Comparison of ENCODE assay signal across 15 cellular contexts in the genomic region with DNA sequence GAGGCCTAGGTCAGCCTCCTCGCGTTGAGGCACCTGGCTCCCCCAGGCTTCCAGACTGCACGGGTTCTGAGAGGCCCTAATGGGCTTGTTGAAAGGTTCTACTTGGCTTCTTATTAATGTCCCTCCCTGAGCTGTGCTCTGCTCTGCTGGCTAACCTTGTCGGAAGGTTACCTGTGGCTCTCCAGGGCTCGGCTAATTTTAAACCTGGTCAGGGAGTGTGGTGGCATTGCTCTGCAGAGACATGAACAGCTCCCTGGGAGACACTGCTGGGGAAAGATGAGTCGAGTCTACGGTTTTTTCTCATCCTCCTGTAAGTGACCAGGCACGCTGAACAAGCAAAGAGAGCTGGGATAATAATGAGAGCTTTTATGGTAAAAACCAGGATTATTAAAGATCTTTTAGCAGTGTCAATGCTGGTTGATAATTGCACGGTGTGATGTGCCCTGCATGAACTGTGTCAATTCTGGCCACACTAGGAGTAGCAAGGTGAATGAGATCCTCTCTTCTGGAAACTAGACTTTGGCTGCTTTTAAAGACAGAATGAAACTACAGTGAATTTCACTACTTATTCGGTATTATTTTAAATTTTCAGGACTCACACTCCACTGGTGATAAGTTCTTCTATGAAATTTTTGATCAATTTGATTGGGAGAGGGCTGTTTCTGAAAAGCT.
A peak's percentile ranks its signal among the peaks of the same experiment; 100 is the strongest.
DNase-seq lines count a peak whose midpoint lies in the region; ATAC-seq, FAIRE-seq and TF ChIP-seq lines count a peak whose summit lies in the region.
"Had no signal": no experiment of that assay in that cellular context is flagged by ENCODE, and none has a peak within 500 bp of the region (broad histone marks: within the 10 kb centered on the region; RNA-seq: fewer than 3 reads in every experiment).

No MANE protein-coding gene starts in this region.

- WGBS in SK-N-SH (ENCODE audit: low lambda C conversion rate), result 72% methylated on average over 10 of the region's 10 CpGs
- WGBS in right cardiac atrium, result 63% methylated on average over 10 of the region's 10 CpGs

- no peaks in the 10 kb centered on the region for H3K9me3 ChIP-seq in HUES48 (ENCODE audit: control insufficient read depth, insufficient read depth, low read length)
- H3K9me3 ChIP-seq in SK-N-SH, result no peaks in the 10 kb centered on the region
- H3K9me3 ChIP-seq in right cardiac atrium (ENCODE audit: control insufficient read depth, low read length), result no peaks in the 10 kb centered on the region

- peaks cover 0 to 3% (median 0%) of the 10 kb centered on the region in 3 donors for H3K9me3 Mint-ChIP-seq in T-cell
- H3K9me3 Mint-ChIP-seq: T-helper 1 cell treated with Interleukin-12 subunit alpha and Interleukin-12 subunit beta and Interleukin-4 antibody, amounts not matched to agents 30 μg/mL and 1 μg/mL, for 36 hours had no signal

- FAIRE-seq in frontal cortex (lab: Jason Lieb, UNC), result no peak
- no peak for FAIRE-seq in HTR-8/SVneo (lab: Jason Lieb, UNC)
- FAIRE-seq: H1 had no signal

- CTCF ChIA-PET in SK-N-SH (lab: Yijun Ruan, JAX) (interaction anchor here (0.7 kb wide), 1 partner anchor 148 kb away, joined by 4 read pairs; no protein-coding TSS in a partner anchor), T-cell (lab: Charles Lee) (interaction anchor here in 1 of 2 donors (0.6 to 0.8 kb wide), 3 partner anchors 119 to 414 kb away, joined by 3 read pairs; no protein-coding TSS in a partner anchor)

- TF ChIP-seq RAD21 in SK-N-SH (IDR thresholded peaks at IDR 0.05; ENCODE audit: low read length), result no peak

- H3K9me2 ChIP-seq in SK-N-SH, result no peaks in the 10 kb centered on the region

- TF ChIP-seq EP300 in SK-N-SH (IDR thresholded peaks at IDR 0.05; ENCODE audit: borderline replicate concordance in 1 of 2, low read depth in 1 of 2, low read length in 1 of 2), result no peak

- intact Hi-C loops in right cardiac atrium (cut with DNase I), result no loop called here

- H3K4me3 ChIP-seq in HUES48 (ENCODE audit: low read depth, low read length), result no peak overlapping the region
- H3K4me3 ChIP-seq in SK-N-SH (ENCODE audit: low read depth in 2 of 2, low read length in 1 of 2), result no peak overlapping the region
- H3K4me3 ChIP-seq in right cardiac atrium (ENCODE audit: low read length), result no peak overlapping the region

- H3K4me2 ChIP-seq in SK-N-SH, result peak overlapping the region; percentile 49

- peaks cover 91% of the 10 kb centered on the region for H4K20me1 ChIP-seq in SK-N-SH (ENCODE audit: insufficient read depth)

- H3K27me3 ChIP-seq in HUES48 (ENCODE audit: control insufficient read depth, insufficient read depth, low read length) (no peaks in the 10 kb centered on the region), SK-N-SH (ENCODE audit: insufficient read depth) (no peaks in the 10 kb centered on the region), right cardiac atrium (ENCODE audit: control insufficient read depth, insufficient read depth) (no peaks in the 10 kb centered on the region)

- no peaks in the 10 kb centered on the region for H3K36me3 Mint-ChIP-seq in T-cell
- H3K36me3 Mint-ChIP-seq: activated naive CD4-positive, alpha-beta T cell treated with anti-CD3 and anti-CD28 coated beads, Interleukin-2, amount 50 U/mL, for 72 hours; CD4-positive, CD25-positive, alpha-beta regulatory T cell had no signal

- no peak for TF ChIP-seq CTCF in SK-N-SH (IDR thresholded peaks at IDR 0.05)

- DNase-seq in SK-N-SH (no peak), right cardiac atrium (peak in 2 of 3 donors; percentile 59 to 63), retina (peak; percentile 45), OCI-M2 (lab: John Stamatoyannopoulos, UW; ENCODE audit: unreplicated experiment) (no peak), T-cell (no peak), frontal cortex (ENCODE audit: low spot score in 2 of 2) (no peak), HTR-8/SVneo (ENCODE audit: insufficient read length, low spot score) (no peak)
- DNase-seq: activated CD8-positive, alpha-beta T cell treated with anti-CD3 and anti-CD28 coated beads, Interleukin-2, amount 10 ng/mL, durations not matched to agents 7 days and 5 days; CD4-positive, CD25-positive, alpha-beta regulatory T cell; Karpas-422; NCI-H526 treated with DMSO at 0.1 percent for 48 hours had no signal

- peak overlapping the region; percentile 51 for H3K27ac ChIP-seq in HUES48 (ENCODE audit: low read depth, low read length)
- peak overlapping the region; percentile 29 to 52; a peak in 3 of 4 replicates for H3K27ac ChIP-seq in SK-N-SH (ENCODE audit: low read depth in 2 of 2, low read length in 1 of 2)
- peak overlapping the region; percentile 88 for H3K27ac ChIP-seq in right cardiac atrium (ENCODE audit: low read length)

- ATAC-seq in right cardiac atrium, result peak; percentile 80 to 86
- no peak for ATAC-seq in T-cell (replicated peaks in 1 of 4)
- ATAC-seq: activated CD8-positive, alpha-beta T cell treated with anti-CD3 and anti-CD28 coated beads, Interleukin-2, amount 10 ng/mL, durations not matched to agents 7 days and 5 days; activated naive CD4-positive, alpha-beta T cell treated with anti-CD3 and anti-CD28 coated beads, Interleukin-2, amount 50 U/mL, for 72 hours had no signal

- H3K4me3 Mint-ChIP-seq in T-cell, result no peak overlapping the region
- H3K4me3 Mint-ChIP-seq: activated CD8-positive, alpha-beta T cell treated with anti-CD3 and anti-CD28 coated beads, Interleukin-2, amount 10 ng/mL, durations not matched to agents 7 days and 5 days; CD4-positive, CD25-positive, alpha-beta regulatory T cell; T-helper 1 cell treated with Interleukin-12 subunit alpha and Interleukin-12 subunit beta and Interleukin-4 antibody, amounts not matched to agents 30 μg/mL and 1 μg/mL, for 36 hours had no signal

- POLR2A ChIA-PET in SK-N-SH (lab: Yijun Ruan, JAX) (interaction anchor here (0.6 to 0.7 kb wide), 2 partner anchors 70 to 238 kb away, joined by 3 to 5 read pairs; no protein-coding TSS in a partner anchor), T-cell (lab: Charles Lee) (interaction anchor here in 1 of 2 donors (0.5 kb wide), 1 partner anchor 119 kb away, joined by 3 read pairs; no protein-coding TSS in a partner anchor)

- H2AFZ ChIP-seq in SK-N-SH (ENCODE audit: low read depth), result no peak overlapping the region

- H3F3A ChIP-seq in SK-N-SH (replicated peaks; ENCODE audit: insufficient read depth), result no peaks in the 10 kb centered on the region

- H3K4me1 Mint-ChIP-seq in T-cell, result no peaks in the 10 kb centered on the region
- H3K4me1 Mint-ChIP-seq: CD4-positive, CD25-positive, alpha-beta regulatory T cell had no signal

- H3K9ac ChIP-seq in HUES48 (ENCODE audit: low read depth, low read length), result no peak overlapping the region
- no peak overlapping the region for H3K9ac ChIP-seq in SK-N-SH

- H3K4me1 ChIP-seq in HUES48 (ENCODE audit: control insufficient read depth, insufficient read depth, low read length), result peaks cover 42% of the 10 kb centered on the region
- peaks cover 19 to 23% of the 10 kb centered on the region in 2 experiments; a peak in 3 of 4 replicates for H3K4me1 ChIP-seq in SK-N-SH (ENCODE audit: control insufficient read depth in 1 of 2, insufficient read depth in 2 of 2, low read depth in 1 of 2, low read length in 1 of 2)
- peaks cover 10% of the 10 kb centered on the region for H3K4me1 ChIP-seq in right cardiac atrium (ENCODE audit: control insufficient read depth, insufficient read depth, low read length)

- no peak overlapping the region for H3K27ac Mint-ChIP-seq in T-cell
- H3K27ac Mint-ChIP-seq: activated CD8-positive, alpha-beta T cell treated with anti-CD3 and anti-CD28 coated beads, Interleukin-2, amount 10 ng/mL, durations not matched to agents 7 days and 5 days; activated naive CD4-positive, alpha-beta T cell treated with anti-CD3 and anti-CD28 coated beads, Interleukin-2, amount 50 U/mL, for 72 hours; CD4-positive, CD25-positive, alpha-beta regulatory T cell; T-helper 1 cell treated with Interleukin-12 subunit alpha and Interleukin-12 subunit beta and Interleukin-4 antibody, amounts not matched to agents 30 μg/mL and 1 μg/mL, for 36 hours had no signal

- peaks cover 12 to 38% of the 10 kb centered on the region in 2 donors for H3K27me3 Mint-ChIP-seq in T-cell

- peaks cover 100% of the 10 kb centered on the region for H3K79me2 ChIP-seq in SK-N-SH (ENCODE audit: insufficient read depth)

- no peaks in the 10 kb centered on the region for H3K36me3 ChIP-seq in HUES48 (ENCODE audit: control insufficient read depth, insufficient read depth, low read length)
- peaks cover 0 to 5% of the 10 kb centered on the region in 2 experiments for H3K36me3 ChIP-seq in SK-N-SH (replicated peaks in 1 of 2; ENCODE audit: control insufficient read depth in 1 of 2, insufficient read depth in 2 of 2, low read length in 1 of 2)

TF ChIP-seq in SK-N-SH, 30 proteins besides CTCF, POLR2A, EP300 and RAD21 (continues in another document):
- TF ChIP-seq POLR2AphosphoS5 (IDR thresholded peaks at IDR 0.05; ENCODE audit: low read depth, low read length), result no peak
- TF ChIP-seq, protein P1, sequence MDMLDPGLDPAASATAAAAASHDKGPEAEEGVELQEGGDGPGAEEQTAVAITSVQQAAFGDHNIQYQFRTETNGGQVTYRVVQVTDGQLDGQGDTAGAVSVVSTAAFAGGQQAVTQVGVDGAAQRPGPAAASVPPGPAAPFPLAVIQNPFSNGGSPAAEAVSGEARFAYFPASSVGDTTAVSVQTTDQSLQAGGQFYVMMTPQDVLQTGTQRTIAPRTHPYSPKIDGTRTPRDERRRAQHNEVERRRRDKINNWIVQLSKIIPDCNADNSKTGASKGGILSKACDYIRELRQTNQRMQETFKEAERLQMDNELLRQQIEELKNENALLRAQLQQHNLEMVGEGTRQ (IDR thresholded peaks at IDR 0.05; ENCODE audit: borderline replicate concordance, low read depth, low read length), result no peak
- TF ChIP-seq NRF1 (IDR thresholded peaks at IDR 0.05; ENCODE audit: low read depth, low read length), result no peak
- no peak for TF ChIP-seq TCF12 (IDR thresholded peaks at IDR 0.05)
- TF ChIP-seq ELF1 (IDR thresholded peaks at IDR 0.05), result no peak
- TF ChIP-seq, protein P2, sequence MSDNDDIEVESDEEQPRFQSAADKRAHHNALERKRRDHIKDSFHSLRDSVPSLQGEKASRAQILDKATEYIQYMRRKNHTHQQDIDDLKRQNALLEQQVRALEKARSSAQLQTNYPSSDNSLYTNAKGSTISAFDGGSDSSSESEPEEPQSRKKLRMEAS (IDR thresholded peaks at IDR 0.05; ENCODE audit: low read depth), result no peak
- TF ChIP-seq MEF2A (IDR thresholded peaks at IDR 0.05; ENCODE audit: borderline replicate concordance, low read depth), result no peak
- TF ChIP-seq, protein P3, sequence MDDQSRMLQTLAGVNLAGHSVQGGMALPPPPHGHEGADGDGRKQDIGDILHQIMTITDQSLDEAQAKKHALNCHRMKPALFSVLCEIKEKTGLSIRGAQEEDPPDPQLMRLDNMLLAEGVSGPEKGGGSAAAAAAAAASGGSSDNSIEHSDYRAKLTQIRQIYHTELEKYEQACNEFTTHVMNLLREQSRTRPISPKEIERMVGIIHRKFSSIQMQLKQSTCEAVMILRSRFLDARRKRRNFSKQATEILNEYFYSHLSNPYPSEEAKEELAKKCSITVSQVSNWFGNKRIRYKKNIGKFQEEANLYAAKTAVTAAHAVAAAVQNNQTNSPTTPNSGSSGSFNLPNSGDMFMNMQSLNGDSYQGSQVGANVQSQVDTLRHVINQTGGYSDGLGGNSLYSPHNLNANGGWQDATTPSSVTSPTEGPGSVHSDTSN (IDR thresholded peaks at IDR 0.05), result no peak
- no peak for TF ChIP-seq GABPA (IDR thresholded peaks at IDR 0.05; ENCODE audit: low read depth)
- TF ChIP-seq TAF1 (IDR thresholded peaks at IDR 0.05; ENCODE audit: borderline replicate concordance, low read depth, low read length), result no peak

Comparison
In these comparisons a context has a peak if more than half of its experiments do, and no peak if none do; other contexts are left out.
1. DNase-seq: peak in right cardiac atrium (2 of 3) and retina (single experiment); none in SK-N-SH (single experiment), OCI-M2 (single experiment), T-cell (0 of 34), frontal cortex (0 of 2) and HTR-8/SVneo (single experiment).
2. ATAC-seq: peak in right cardiac atrium (2 of 2); none in T-cell (0 of 4).
3. Peak in every context shown above with its lines, with median percentiles within 50 percentile points of each other: H3K27ac ChIP-seq.